8 cellular contexts compared by ENCODE assay signal in genomic region chr11:117232911-117233409, GRCh38. TPM values are rescaled to one million over a fixed set of nuclear protein-coding genes. Genes with fewer than 3 reads are reported as not detected.
DNase-seq lines count a peak whose midpoint lies in the region; ATAC-seq and TF ChIP-seq lines count a peak whose summit lies in the region.

No MANE protein-coding gene starts in this region.

- no peaks in the 10 kb centered on the region for H3K9me3 Mint-ChIP-seq in neural crest cell

- peaks cover 3% of the 10 kb centered on the region for H3K36me3 Mint-ChIP-seq in neural crest cell (ENCODE audit: low read depth)

- no peaks in the 10 kb centered on the region for H3K27me3 ChIP-seq in esophagus muscularis mucosa

- H3K4me3 Mint-ChIP-seq in neural crest cell, result peak overlapping the region; percentile 93

- peak overlapping the region; percentile 96 to 100 (median 98) for H3K27ac ChIP-seq in esophagus muscularis mucosa (replicated peaks in 1 of 4)

- H3K9me3 ChIP-seq in esophagus muscularis mucosa, result no peaks in the 10 kb centered on the region

- peaks cover 32% of the 10 kb centered on the region for H3K4me1 Mint-ChIP-seq in neural crest cell

- under 1% methylated on average over 19 of the region's 27 CpGs for WGBS in esophagus muscularis mucosa

- peaks cover 24 to 48% (median 40%) of the 10 kb centered on the region in 4 donors for H3K4me1 ChIP-seq in esophagus muscularis mucosa

- peak; percentile 40 for DNase-seq in activated T-cell treated with anti-CD3 and anti-CD28 coated beads, Interleukin-2, amount 50 U/mL, for 1 hour
- DNase-seq in activated T-cell treated with anti-CD3 and anti-CD28 coated beads for 4 hours (no peak), UCSD-AML1 (lab: John Stamatoyannopoulos, UW; ENCODE audit: unreplicated experiment) (peak; percentile 24), esophagus muscularis mucosa (ENCODE audit: extremely low spot score) (no peak), neural crest cell (ENCODE audit: low read depth, low spot score) (peak; percentile 33), AML-193 (lab: John Stamatoyannopoulos, UW) (no peak), SHP77 treated with DMSO at 0.1 percent for 48 hours (lab: John Stamatoyannopoulos, UW) (no peak)

- peaks cover 21 to 32% (median 27%) of the 10 kb centered on the region in 4 donors for H3K36me3 ChIP-seq in esophagus muscularis mucosa

- TF ChIP-seq POLR2A in esophagus muscularis mucosa (IDR thresholded peaks at IDR 0.05; ENCODE audit: low read depth), result no peak

- no peak for TF ChIP-seq CTCF in esophagus muscularis mucosa (IDR thresholded peaks at IDR 0.05)
- no peak for TF ChIP-seq CTCF in neural crest cell (conservative IDR thresholded peaks at IDR 0.05)

- no peak for TF ChIP-seq EP300 in esophagus muscularis mucosa (IDR thresholded peaks at IDR 0.05)

- intact Hi-C loops in esophagus muscularis mucosa (cut with DNase I), result loop anchor here (10.0 kb wide), 1 partner anchor 458 kb away; the partner anchor contains the start of gene BUD13

- no peaks in the 10 kb centered on the region for H3K27me3 Mint-ChIP-seq in neural crest cell (ENCODE audit: low read depth)

- ATAC-seq in HG02763 (IDR thresholded peaks at IDR 0.05; ENCODE audit: unreplicated experiment), result no peak

- peak overlapping the region; percentile 95 to 98 (median 96) for H3K4me3 ChIP-seq in esophagus muscularis mucosa

- peak overlapping the region; percentile 50 for H3K27ac Mint-ChIP-seq in neural crest cell (ENCODE audit: unreplicated experiment)

RNA-seq across cellular contexts. Expression of gene RNF214, which starts 0.5 kb away (rescaled TPM):
- total RNA-seq in esophagus muscularis mucosa (10 to 100 TPM; 12.4 to 21.5 (median 18.4) TPM), neural crest cell (47.2 and 47.5 TPM in 2 replicates)

RNA-seq across cellular contexts. Expression of gene PCSK7, which starts 1.1 kb away (rescaled TPM):
- 10 to 100 TPM; 27.8 to 43.7 (median 31.9) TPM for total RNA-seq in esophagus muscularis mucosa
- total RNA-seq in neural crest cell, result 49.7 and 53.1 TPM in 2 replicates

RNA-seq across cellular contexts. Expression of gene TAGLN, which starts 33.8 kb away (rescaled TPM):
- total RNA-seq in esophagus muscularis mucosa, result over 10,000 TPM; 12,513 to 19,293 (median 14,679) TPM
- 6.4 and 7.7 TPM in 2 replicates for total RNA-seq in neural crest cell

RNA-seq across cellular contexts. Expression of gene SIDT2, which starts 54.4 kb away (rescaled TPM):
- total RNA-seq in esophagus muscularis mucosa, result 10 to 100 TPM; 26.5 to 34.1 (median 29.3) TPM
- total RNA-seq in neural crest cell, result 33.5 and 37.6 TPM in 2 replicates

RNA-seq across cellular contexts. Expression of gene BACE1-AS, which starts 58.2 kb away (rescaled TPM):
- total RNA-seq in esophagus muscularis mucosa (10 to 100 TPM in 3 of 4 donors, 1 to 10 TPM in 1; 7.5 to 13.2 (median 11.1) TPM), neural crest cell (17.6 and 18.1 TPM in 2 replicates)

Comparison
In these comparisons a context has a peak if more than half of its experiments do, and no peak if none do; other contexts are left out.
1. DNase-seq: peak in activated T-cell treated with anti-CD3 and anti-CD28 coated beads, Interleukin-2, amount 50 U/mL, for 1 hour (single experiment), UCSD-AML1 (single experiment) and neural crest cell (single experiment); none in activated T-cell treated with anti-CD3 and anti-CD28 coated beads for 4 hours (single experiment), esophagus muscularis mucosa (single experiment), AML-193 (0 of 2) and SHP77 treated with DMSO at 0.1 percent for 48 hours (single experiment).
2. RNA of gene TAGLN, which starts 33.8 kb away (total RNA-seq): 12,513 to 19,293 TPM in esophagus muscularis mucosa; 6.4 to 7.7 TPM in neural crest cell; every median in the first group is over 1,000 times any median in the second.